ENCODE assay signal across 1 cellular context in genomic region chr19:47521473-47522180, GRCh38.
TF ChIP-seq lines count a peak whose summit lies in the region.

No MANE protein-coding gene starts in this region.

TF ChIP-seq in H1, 55 proteins besides CTCF, POLR2A, EP300 and RAD21:
- no peak for TF ChIP-seq CEBPB (IDR thresholded peaks at IDR 0.05; ENCODE audit: low read depth, low read length)
- TF ChIP-seq TBP (IDR thresholded peaks at IDR 0.05; ENCODE audit: low read depth, low read length) = no peak
- TF ChIP-seq CBX8 (IDR thresholded peaks at IDR 0.05; ENCODE audit: borderline replicate concordance, low read depth, low read length) = no peak
- TF ChIP-seq RNF2 (IDR thresholded peaks at IDR 0.05; ENCODE audit: borderline replicate concordance, low read depth, low read length, missing control alignments, poor library complexity, severe bottlenecking) = no peak
- TF ChIP-seq KDM5A (IDR thresholded peaks at IDR 0.05; ENCODE audit: low read length) = no peak
- TF ChIP-seq USF2 (IDR thresholded peaks at IDR 0.05; ENCODE audit: low read length) = no peak
- TF ChIP-seq ASH2L (IDR thresholded peaks at IDR 0.05; ENCODE audit: low read length) = no peak
TF ChIP-seq in H1: peak in this region for 0.
